31 cellular contexts compared by ENCODE assay signal in genomic region chr20:32274359-32274758, GRCh38.
"Had no signal": no experiment of that assay in that cellular context is flagged by ENCODE, and none has a peak within 500 bp of the region (broad histone marks: within the 10 kb centered on the region; RNA-seq: fewer than 3 reads in every experiment).

No MANE protein-coding gene starts in this region.

- H3K9me3 Mint-ChIP-seq: activated T-helper 17 cell treated with anti-CD3 and anti-CD28 coated beads, Interleukin-2, amount 50 U/mL, for 72 hours; T-helper 2 cell treated with Interferon-gamma antibody and Interleukin-4, amounts not matched to agents 5 μg/mL and 100 μg/mL, for 36 hours had no signal

- H3K9ac ChIP-seq: SK-N-SH had no signal

- H3K27ac Mint-ChIP-seq: activated CD4-positive, alpha-beta memory T cell treated with anti-CD3 and anti-CD28 coated beads, Interleukin-2, amount 10 ng/mL, durations not matched to agents 7 days and 5 days; activated CD4-positive, alpha-beta T cell treated with anti-CD3 and anti-CD28 coated beads for 36 hours; activated naive CD4-positive, alpha-beta T cell treated with anti-CD3 and anti-CD28 coated beads for 36 hours; activated naive CD8-positive, alpha-beta T cell treated with anti-CD3 and anti-CD28 coated beads for 36 hours; activated T-cell treated with anti-CD3 and anti-CD28 coated beads, Interleukin-2, amount 50 U/mL, for 72 hours; activated T-helper 17 cell treated with anti-CD3 and anti-CD28 coated beads, Interleukin-2, amount 50 U/mL, for 72 hours; T-helper 1 cell treated with Interleukin-12 subunit alpha and Interleukin-12 subunit beta and Interleukin-4 antibody, amounts not matched to agents 30 μg/mL and 1 μg/mL, for 36 hours; T-helper 2 cell treated with Interferon-gamma antibody and Interleukin-4, amounts not matched to agents 5 μg/mL and 100 μg/mL, for 36 hours had no signal

- H3K27me3 ChIP-seq: brain microvascular endothelial cell, SJSA1 had no signal

- H3K36me3 ChIP-seq: brain microvascular endothelial cell had no signal

- DNase-seq: activated CD4-positive, alpha-beta memory T cell treated with anti-CD3 and anti-CD28 coated beads, Interleukin-2, amount 10 ng/mL, durations not matched to agents 7 days and 5 days; activated CD4-positive, alpha-beta T cell treated with anti-CD3 and anti-CD28 coated beads for 36 hours; activated CD4-positive, alpha-beta T cell treated with anti-CD3 and anti-CD28 coated beads, Interleukin-2, amount 50 U/mL, for 1 hour; activated CD8-positive, alpha-beta memory T cell treated with anti-CD3 and anti-CD28 coated beads for 24 hours; activated gamma-delta T cell treated with Interleukin-2 at 50 U/mL for 16 hours; activated naive CD4-positive, alpha-beta T cell treated with anti-CD3 and anti-CD28 coated beads for 36 hours; activated naive CD8-positive, alpha-beta T cell treated with anti-CD3 and anti-CD28 coated beads for 36 hours; activated T-cell treated with anti-CD3 and anti-CD28 coated beads, Interleukin-2, amount 50 U/mL, for 1 hour; activated T-cell treated with anti-CD3 and anti-CD28 coated beads, Interleukin-2, amount 50 U/mL, for 72 hours; amniotic stem cell; aorta; brain microvascular endothelial cell; central memory CD4-positive, alpha-beta T cell; IMR-90; Karpas-422; NCI-H1105; NCI-H1417 treated with DMSO at 0.1 percent for 48 hours; NCI-H1694; NCI-H1930; NCI-H2081 treated with DMSO at 0.1 percent for 48 hours; NCI-H226; NCI-H446 treated with DMSO at 0.1 percent for 48 hours; NCI-H524; SHP77; SK-N-SH had no signal

- H3K9me3 ChIP-seq: SK-N-SH had no signal

- H3K27me3 Mint-ChIP-seq: activated CD4-positive, alpha-beta T cell treated with anti-CD3 and anti-CD28 coated beads for 36 hours; activated naive CD8-positive, alpha-beta T cell treated with anti-CD3 and anti-CD28 coated beads for 36 hours; activated T-helper 17 cell treated with anti-CD3 and anti-CD28 coated beads, Interleukin-2, amount 50 U/mL, for 72 hours had no signal

- H3K4me3 Mint-ChIP-seq: activated CD4-positive, alpha-beta memory T cell treated with anti-CD3 and anti-CD28 coated beads, Interleukin-2, amount 10 ng/mL, durations not matched to agents 7 days and 5 days; activated CD4-positive, alpha-beta T cell treated with anti-CD3 and anti-CD28 coated beads for 36 hours; activated naive CD4-positive, alpha-beta T cell treated with anti-CD3 and anti-CD28 coated beads for 36 hours; activated naive CD8-positive, alpha-beta T cell treated with anti-CD3 and anti-CD28 coated beads for 36 hours; activated T-helper 17 cell treated with anti-CD3 and anti-CD28 coated beads, Interleukin-2, amount 50 U/mL, for 72 hours; T-helper 1 cell treated with Interleukin-12 subunit alpha and Interleukin-12 subunit beta and Interleukin-4 antibody, amounts not matched to agents 30 μg/mL and 1 μg/mL, for 36 hours; T-helper 2 cell treated with Interferon-gamma antibody and Interleukin-4, amounts not matched to agents 5 μg/mL and 100 μg/mL, for 36 hours had no signal

- H3K4me3 ChIP-seq: SJSA1 had no signal

- H3K4me2 ChIP-seq: SK-N-SH had no signal

- H3K27ac ChIP-seq: brain microvascular endothelial cell, SJSA1 had no signal

- ATAC-seq: activated CD4-positive, alpha-beta T cell treated with anti-CD3 and anti-CD28 coated beads for 36 hours; activated CD4-positive, CD25-positive, alpha-beta regulatory T cell treated with anti-CD3 and anti-CD28 coated beads, Interleukin-2, amount 50 U/mL, for 24 hours; activated T-cell treated with anti-CD3 and anti-CD28 coated beads, Interleukin-2, amount 50 U/mL, for 72 hours; activated T-helper 17 cell treated with anti-CD3 and anti-CD28 coated beads, Interleukin-2, amount 50 U/mL, for 72 hours; Panc1 had no signal
